Comparison of ENCODE assay signal across 1 cellular context in genomic region chr10:28559661-28560060, GRCh38.
TF ChIP-seq lines count a peak whose summit lies in the region.

No MANE protein-coding gene starts in this region.

TF ChIP-seq in HEK293, 187 proteins besides CTCF, POLR2A, EP300 and RAD21 (continued from another document):
- TF ChIP-seq ZNF692 (tag by site-specific recombination; IDR thresholded peaks at IDR 0.05), result no peak
- peak; percentile 80 for TF ChIP-seq SP7 (tag by site-specific recombination; IDR thresholded peaks at IDR 0.05)
- no peak for TF ChIP-seq ZNF544 (tag by site-specific recombination; IDR thresholded peaks at IDR 0.05)
- peak; percentile 40; the same call in 1 of the 2 replicates for TF ChIP-seq WT1 (tag by site-specific recombination; IDR thresholded peaks at IDR 0.05)
- TF ChIP-seq KLF17 (tag by site-specific recombination; IDR thresholded peaks at IDR 0.05), result no peak
- no peak for TF ChIP-seq ZNF548 (tag by site-specific recombination; IDR thresholded peaks at IDR 0.05)
- TF ChIP-seq FEZF1 (tag by site-specific recombination; IDR thresholded peaks at IDR 0.05), result no peak
- TF ChIP-seq ZIC2 (tag by site-specific recombination; IDR thresholded peaks at IDR 0.05), result no peak
- no peak for TF ChIP-seq ZNF560 (tag by site-specific recombination; IDR thresholded peaks at IDR 0.05; ENCODE audit: borderline replicate concordance)
- no peak for TF ChIP-seq ZNF140 (tag by site-specific recombination; IDR thresholded peaks at IDR 0.05)
- 0 out of 2 replicates have a peak, but pooled peaks have one; percentile 0 for TF ChIP-seq EGR2 (tag by site-specific recombination; IDR thresholded peaks at IDR 0.05; ENCODE audit: low read depth)
- no peak for TF ChIP-seq ZFP69B (tag by site-specific recombination; IDR thresholded peaks at IDR 0.05)
- no peak for TF ChIP-seq ZNF510 (tag by site-specific recombination; IDR thresholded peaks at IDR 0.05; ENCODE audit: insufficient replicate concordance)
- no peak for TF ChIP-seq SP3 (tag by site-specific recombination; IDR thresholded peaks at IDR 0.05)
- no peak for TF ChIP-seq HOXD13 (CRISPR knock-in tag; IDR thresholded peaks at IDR 0.05; ENCODE audit: borderline replicate concordance)
- TF ChIP-seq ZNF670 (tag by site-specific recombination; IDR thresholded peaks at IDR 0.05; ENCODE audit: low read depth), result no peak
- 0 out of 2 replicates have a peak, but pooled peaks have one; percentile 26 for TF ChIP-seq ZNF843 (tag by site-specific recombination; IDR thresholded peaks at IDR 0.05)
- no peak for TF ChIP-seq ZNF768 (tag by site-specific recombination; IDR thresholded peaks at IDR 0.05)
- no peak for TF ChIP-seq GLIS1 (tag by site-specific recombination; IDR thresholded peaks at IDR 0.05)
TF ChIP-seq in HEK293: peak in this region for 5.
